ENCODE assay signal across 13 cellular contexts in genomic region chr11:67466367-67466766, GRCh38. TPM values are rescaled to one million over a fixed set of nuclear protein-coding genes. Genes with fewer than 3 reads are reported as not detected.
DNase-seq lines count a peak whose midpoint lies in the region; ATAC-seq and TF ChIP-seq lines count a peak whose summit lies in the region.
"Had no signal": no experiment of that assay in that cellular context is flagged by ENCODE, and none has a peak within 500 bp of the region (broad histone marks: within the 10 kb centered on the region; RNA-seq: fewer than 3 reads in every experiment).

No MANE protein-coding gene starts in this region.

- H3K27ac Mint-ChIP-seq in T-helper 2 cell treated with Interferon-gamma antibody and Interleukin-4, amounts not matched to agents 5 μg/mL and 100 μg/mL, for 36 hours = peak overlapping the region; percentile 49
- H3K27ac Mint-ChIP-seq in stimulated activated effector memory CD8-positive, alpha-beta T cell treated with anti-CD3 and anti-CD28 coated beads, Interleukin-12 subunit alpha, Interleukin-12 subunit beta, amount 100 ng/mL, for 72 hours = peak overlapping the region; percentile 91

- peaks cover 31% of the 10 kb centered on the region for H3K4me1 Mint-ChIP-seq in T-helper 2 cell treated with Interferon-gamma antibody and Interleukin-4, amounts not matched to agents 5 μg/mL and 100 μg/mL, for 36 hours (ENCODE audit: low read depth)
- peaks cover 38% of the 10 kb centered on the region for H3K4me1 Mint-ChIP-seq in stimulated activated effector memory CD8-positive, alpha-beta T cell treated with anti-CD3 and anti-CD28 coated beads, Interleukin-12 subunit alpha, Interleukin-12 subunit beta, amount 100 ng/mL, for 72 hours

- intact Hi-C loops in colonic mucosa (cut with DNase I) = no loop called here

- H3K9ac ChIP-seq in NT2/D1 (ENCODE audit: insufficient read length, low read depth) (peak overlapping the region; percentile 97), colonic mucosa (ENCODE audit: low read depth in 2 of 2, low read length in 2 of 2) (peak overlapping the region in 1 of 2 donors; percentile 40)

- H3K36me3 Mint-ChIP-seq in T-helper 2 cell treated with Interferon-gamma antibody and Interleukin-4, amounts not matched to agents 5 μg/mL and 100 μg/mL, for 36 hours (ENCODE audit: low read depth) = peaks cover 4% of the 10 kb centered on the region
- H3K36me3 Mint-ChIP-seq in stimulated activated effector memory CD8-positive, alpha-beta T cell treated with anti-CD3 and anti-CD28 coated beads, Interleukin-12 subunit alpha, Interleukin-12 subunit beta, amount 100 ng/mL, for 72 hours = peaks cover 10% of the 10 kb centered on the region

- no peaks in the 10 kb centered on the region for H3K27me3 Mint-ChIP-seq in T-helper 2 cell treated with Interferon-gamma antibody and Interleukin-4, amounts not matched to agents 5 μg/mL and 100 μg/mL, for 36 hours (ENCODE audit: low read depth)

- DNase-seq in T-helper 2 cell treated with Interferon-gamma antibody and Interleukin-4, amounts not matched to agents 5 μg/mL and 100 μg/mL, for 36 hours (ENCODE audit: low spot score) = no peak
- DNase-seq in T-helper 2 cell (no peak), NT2/D1 (ENCODE audit: low read depth, low spot score) (no peak), colonic mucosa (no peak), 8988T (no peak)
- no peak for DNase-seq in stimulated activated effector memory CD8-positive, alpha-beta T cell treated with anti-CD3 and anti-CD28 coated beads, Interleukin-12 subunit alpha, Interleukin-12 subunit beta, amount 100 ng/mL, for 72 hours (ENCODE audit: low spot score in 2 of 2)
- DNase-seq: NCI-H1105 treated with DMSO at 0.1 percent for 48 hours, NCI-H524 treated with DMSO at 0.1 percent for 48 hours, occipital lobe had no signal

- H3K27ac ChIP-seq in colonic mucosa = peak overlapping the region; percentile 15

- H3K9me3 ChIP-seq in NT2/D1 (ENCODE audit: insufficient read depth, low read length) (no peaks in the 10 kb centered on the region), colonic mucosa (no peaks in the 10 kb centered on the region)

- no peak for ATAC-seq in stimulated activated effector memory CD8-positive, alpha-beta T cell treated with anti-CD3 and anti-CD28 coated beads, Interleukin-12 subunit alpha, Interleukin-12 subunit beta, amount 100 ng/mL, for 72 hours
- no peak for ATAC-seq in HG03439 (IDR thresholded peaks at IDR 0.05; ENCODE audit: unreplicated experiment)
- no peak for ATAC-seq in HG03520 (IDR thresholded peaks at IDR 0.05; ENCODE audit: unreplicated experiment)

- H3K9me3 Mint-ChIP-seq in T-helper 2 cell treated with Interferon-gamma antibody and Interleukin-4, amounts not matched to agents 5 μg/mL and 100 μg/mL, for 36 hours = no peaks in the 10 kb centered on the region
- no peaks in the 10 kb centered on the region for H3K9me3 Mint-ChIP-seq in stimulated activated effector memory CD8-positive, alpha-beta T cell treated with anti-CD3 and anti-CD28 coated beads, Interleukin-12 subunit alpha, Interleukin-12 subunit beta, amount 100 ng/mL, for 72 hours

- H3K4me3 ChIP-seq in NT2/D1 (ENCODE audit: insufficient read length, low read depth) (no peak overlapping the region), colonic mucosa (no peak overlapping the region)

- TF ChIP-seq CTCF in colonic mucosa (IDR thresholded peaks at IDR 0.05) = no peak

- no peaks in the 10 kb centered on the region for H3K27me3 ChIP-seq in NT2/D1 (ENCODE audit: insufficient read depth, insufficient read length)
- no peaks in the 10 kb centered on the region for H3K27me3 ChIP-seq in colonic mucosa

- peak overlapping the region; percentile 46 for H3K4me3 Mint-ChIP-seq in T-helper 2 cell treated with Interferon-gamma antibody and Interleukin-4, amounts not matched to agents 5 μg/mL and 100 μg/mL, for 36 hours
- H3K4me3 Mint-ChIP-seq in stimulated activated effector memory CD8-positive, alpha-beta T cell treated with anti-CD3 and anti-CD28 coated beads, Interleukin-12 subunit alpha, Interleukin-12 subunit beta, amount 100 ng/mL, for 72 hours = peak overlapping the region; percentile 91

- H3K4me1 ChIP-seq in NT2/D1 (ENCODE audit: insufficient read depth, insufficient read length) = peaks cover 31% of the 10 kb centered on the region
- H3K4me1 ChIP-seq in colonic mucosa = peaks cover 18% of the 10 kb centered on the region

- H3K36me3 ChIP-seq in NT2/D1 (ENCODE audit: insufficient read depth, insufficient read length, low read length) (no peaks in the 10 kb centered on the region), colonic mucosa (no peaks in the 10 kb centered on the region)

RNA-seq across cellular contexts. Expression of gene TMEM134, which starts 2.7 kb away (rescaled TPM):
- 10 to 100 TPM; 50.1 to 59.5 TPM for total RNA-seq in colonic mucosa

RNA-seq across cellular contexts. Expression of gene CABP4, which starts 11.2 kb away (rescaled TPM):
- under 1 TPM; 0.20 to 0.53 TPM for total RNA-seq in colonic mucosa
- total RNA-seq: HT1080, occipital lobe had no signal

RNA-seq across cellular contexts. Expression of gene GPR152, which starts 13.8 kb away (rescaled TPM):
- not detected for total RNA-seq in colonic mucosa
- total RNA-seq: HT1080, occipital lobe, ureter had no signal

RNA-seq across cellular contexts. Expression of gene AIP, which starts 16.5 kb away (rescaled TPM):
- total RNA-seq in colonic mucosa = 10 to 100 TPM; 45.3 to 57.9 TPM

RNA-seq across cellular contexts. Expression of gene CORO1B, which starts 23.1 kb away (rescaled TPM):
- total RNA-seq in colonic mucosa = 100 to 1,000 TPM; 213 to 243 TPM
